ENCODE assay signal across 9 cellular contexts in genomic region chr10:131585761-131586160, GRCh38.
"Had no signal": no experiment of that assay in that cellular context is flagged by ENCODE, and none has a peak within 500 bp of the region (broad histone marks: within the 10 kb centered on the region; RNA-seq: fewer than 3 reads in every experiment).

No MANE protein-coding gene starts in this region.

- H3K4me3 Mint-ChIP-seq: HFFc6 had no signal

- H3K4me3 ChIP-seq: GM23248, HAP-1, K562 had no signal

- ATAC-seq: HCT116, K562 had no signal

- H3K9me3 ChIP-seq: HAP-1 had no signal

- DNase-seq: GM23248, GOT3, H7, HFFc6, IMR-90 had no signal

- FAIRE-seq: K562 had no signal

- H3K36me3 ChIP-seq: HAP-1 had no signal

- H3K4me1 ChIP-seq: HAP-1 had no signal

- H3K27ac Mint-ChIP-seq: HFFc6 had no signal

- H3K27ac ChIP-seq: GM23248, HL-60 had no signal
